In the genomic region with DNA sequence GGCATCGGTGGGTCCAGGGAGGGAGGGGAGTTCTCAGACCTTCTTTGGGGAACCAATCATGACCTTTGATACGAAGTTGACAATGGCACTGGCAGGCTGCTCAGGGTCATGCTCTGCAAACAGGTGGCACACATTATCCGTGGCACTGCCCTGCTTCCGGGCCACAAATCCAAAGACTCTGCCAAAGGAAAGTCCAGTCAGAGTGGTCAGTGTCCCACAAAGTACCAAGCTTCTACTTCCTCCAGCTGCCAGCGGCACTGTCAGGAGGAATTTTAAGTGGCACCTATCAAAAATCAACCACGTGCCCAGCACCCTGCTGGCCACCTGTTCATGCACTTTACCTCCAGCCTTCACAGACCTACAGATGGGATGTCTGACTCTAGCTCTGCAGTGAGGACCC, we compare ENCODE assay signal across 20 cellular contexts.
"Had no signal": no experiment of that assay in that cellular context is flagged by ENCODE, and none has a peak within 500 bp of the region (broad histone marks: within the 10 kb centered on the region; RNA-seq: fewer than 3 reads in every experiment).

No MANE protein-coding gene starts in this region.

- DNase-seq: IMR-90, Karpas-422, KG1, MM.1S, NCI-H1048, NCI-H1105, NCI-H1417, NCI-H1436 treated with DMSO at 0.1 percent for 48 hours, NCI-H1694, NCI-H187 treated with DMSO at 0.1 percent for 48 hours, NCI-H2029 treated with DMSO at 0.1 percent for 48 hours, NCI-H2227 treated with DMSO at 0.1 percent for 48 hours, NCI-H524, NCI-H526 treated with DMSO at 0.1 percent for 48 hours, NCI-H748 treated with DMSO at 0.1 percent for 48 hours, RPMI8226, SHP77, SK-N-SH, SW 1271 had no signal

- FAIRE-seq: RCC 7860 had no signal

- H3K4me2 ChIP-seq: SK-N-SH had no signal

- H3K9me3 ChIP-seq: SK-N-SH had no signal

- H3K9ac ChIP-seq: SK-N-SH had no signal
